17 cellular contexts compared by ENCODE assay signal in genomic region chr12:27583057-27583797, GRCh38. TPM values are rescaled to one million over a fixed set of nuclear protein-coding genes. Genes with fewer than 3 reads are reported as not detected.
A peak's percentile ranks its signal among the peaks of the same experiment; 100 is the strongest.
DNase-seq lines count a peak whose midpoint lies in the region; ATAC-seq and TF ChIP-seq lines count a peak whose summit lies in the region.
"Had no signal": no experiment of that assay in that cellular context is flagged by ENCODE, and none has a peak within 500 bp of the region (broad histone marks: within the 10 kb centered on the region; RNA-seq: fewer than 3 reads in every experiment).

No MANE protein-coding gene starts in this region.

- H3K27ac ChIP-seq in IMR-90 (ENCODE audit: insufficient read depth, low read length) (0 out of 2 replicates have a peak overlapping the region, but pooled peaks have one; percentile 32), esophagus squamous epithelium (peak overlapping the region; percentile 47 to 79 (median 61)), suprapubic skin (peak overlapping the region; percentile 42), trophoblast cell (ENCODE audit: low read depth, low read length) (no peak overlapping the region)
- H3K27ac ChIP-seq: neutrophil, RWPE1 had no signal

- no CpG with 5 or more reads among the region's 3 CpGs for WGBS in IMR-90 (ENCODE audit: extremely low coverage in 2 of 2, insufficient read length in 1 of 2), 2 experiments
- 38 to 41% methylated on average over 3 of the region's 3 CpGs for WGBS in esophagus squamous epithelium, 2 donors
- whole genome bisulfite sequencing in suprapubic skin, result 53% methylated on average over 3 of the region's 3 CpGs
- WGBS in trophoblast cell (ENCODE audit: extremely low coverage, insufficient coverage, insufficient read length), result no CpG with 5 or more reads among the region's 3 CpGs

- H2BK20ac ChIP-seq in IMR-90 (ENCODE audit: low read depth, low read length), result peak overlapping the region; percentile 91

- no peak for TF ChIP-seq EP300 in suprapubic skin (IDR thresholded peaks at IDR 0.05)

- peak overlapping the region; percentile 35; the same call in 1 of the 2 replicates for H4K5ac ChIP-seq in IMR-90 (ENCODE audit: low read depth, low read length)

- H4K20me1 ChIP-seq in IMR-90 (ENCODE audit: insufficient read depth, low read length), result 0 out of 2 replicates have a peak, but pooled peaks cover 4% of the 10 kb centered on the region

- dilution Hi-C loops in IMR-90 (cut with HindIII; ENCODE audit: low sequenced_read_pairs, unreplicated experiment), result no loop called here

- DNase-seq in IMR-90 (peak; percentile 73), esophagus squamous epithelium (lab: John Stamatoyannopoulos, UW) (no peak), left lobe of liver (ENCODE audit: low spot score) (no peak), suprapubic skin (ENCODE audit: low spot score in 2 of 2) (no peak), WTC11 (ENCODE audit: low spot score) (no peak), trophoblast cell (no peak)
- DNase-seq in NK-92 treated with Interleukin-12 subunit alpha and Interleukin-12 subunit beta, amount 100 ng/mL, for 24 hours (lab: John Stamatoyannopoulos, UW), result no peak
- DNase-seq in activated CD4-positive, alpha-beta T cell treated with anti-CD3 and anti-CD28 coated beads, Interleukin-2, amount 50 U/mL, for 4 hours, result no peak
- DNase-seq: activated CD8-positive, alpha-beta T cell treated with anti-CD3 and anti-CD28 coated beads, Interleukin-2, amount 10 ng/mL, durations not matched to agents 7 days and 5 days; activated naive CD4-positive, alpha-beta T cell treated with anti-CD3 and anti-CD28 coated beads for 36 hours; CD8-positive, alpha-beta T cell; GF-D8; NCI-H2081; NCI-H748 treated with DMSO at 0.1 percent for 48 hours had no signal

- H4K91ac ChIP-seq in IMR-90 (ENCODE audit: insufficient read depth, low read depth, low read length), result no peak overlapping the region; the same call in 1 of the 2 replicates
- H4K91ac ChIP-seq in trophoblast cell (ENCODE audit: low read depth, low read length), result no peak overlapping the region

- TF ChIP-seq POLR2A in IMR-90 (IDR thresholded peaks at IDR 0.05; ENCODE audit: low read depth, low read length) (no peak), esophagus squamous epithelium (IDR thresholded peaks at IDR 0.05) (no peak), suprapubic skin (IDR thresholded peaks at IDR 0.05) (no peak)

- CTCF ChIA-PET in IMR-90 (lab: Yijun Ruan, JAX), result no interaction called here
- CTCF ChIA-PET in WTC11 (lab: Charles Lee), result interaction anchor here (1.4 kb wide), 1 partner anchor 60 kb away, joined by 3 read pairs; no protein-coding TSS in a partner anchor

- peak; percentile 48 for ATAC-seq in IMR-90 (ENCODE audit: low read depth)
- peak; percentile 58 for ATAC-seq in left lobe of liver
- ATAC-seq in WTC11, result no peak
- ATAC-seq: activated CD8-positive, alpha-beta T cell treated with anti-CD3 and anti-CD28 coated beads, Interleukin-2, amount 10 ng/mL, durations not matched to agents 7 days and 5 days; CD8-positive, alpha-beta T cell had no signal

- H3K9ac ChIP-seq in IMR-90 (ENCODE audit: low read depth, low read length) (no peak overlapping the region), trophoblast cell (ENCODE audit: low read length) (no peak overlapping the region)

- peaks cover 14% of the 10 kb centered on the region for H3K9me1 ChIP-seq in IMR-90 (ENCODE audit: insufficient read depth, low read length)

- no peak overlapping the region for H2AK9ac ChIP-seq in IMR-90 (replicated peaks; ENCODE audit: low read depth, low read length, poor library complexity)

- no peak overlapping the region for H3K4me3 Mint-ChIP-seq in WTC11
- H3K4me3 Mint-ChIP-seq: activated CD8-positive, alpha-beta T cell treated with anti-CD3 and anti-CD28 coated beads, Interleukin-2, amount 10 ng/mL, durations not matched to agents 7 days and 5 days; activated naive CD4-positive, alpha-beta T cell treated with anti-CD3 and anti-CD28 coated beads for 36 hours; CD8-positive, alpha-beta T cell; T-helper 2 cell treated with Interferon-gamma antibody and Interleukin-4, amounts not matched to agents 5 μg/mL and 100 μg/mL, for 36 hours had no signal

- POLR2A ChIA-PET in IMR-90 (lab: Charles Lee; ENCODE audit: unreplicated experiment) (no interaction called here), WTC11 (lab: Charles Lee) (no interaction called here)

- 0 out of 3 replicates have a peak overlapping the region, but pooled peaks have one; percentile 34 for H2BK15ac ChIP-seq in IMR-90 (ENCODE audit: low read depth, low read length)

- H3K14ac ChIP-seq in IMR-90 (replicated peaks; ENCODE audit: low read depth, low read length), result peak overlapping the region; percentile 90
- H3K14ac ChIP-seq in trophoblast cell (ENCODE audit: low read length), result no peak overlapping the region

- H3K4me1 ChIP-seq in IMR-90 (ENCODE audit: control insufficient read depth, insufficient read depth, low read length) (peaks cover 8% of the 10 kb centered on the region), esophagus squamous epithelium (peaks cover 23 to 68% (median 36%) of the 10 kb centered on the region in 3 donors), suprapubic skin (peaks cover 20% of the 10 kb centered on the region), trophoblast cell (ENCODE audit: control insufficient read depth in 1 of 2, insufficient read depth in 2 of 2, low read length in 2 of 2) (no peaks in the 10 kb centered on the region)

- no peaks in the 10 kb centered on the region for H3K27me3 Mint-ChIP-seq in WTC11 (ENCODE audit: low read depth)

- H3K36me3 Mint-ChIP-seq in WTC11, result no peaks in the 10 kb centered on the region; the same call in 1 of the 2 replicates
- H3K36me3 Mint-ChIP-seq: CD8-positive, alpha-beta T cell had no signal

- no peaks in the 10 kb centered on the region for H3K4me1 Mint-ChIP-seq in WTC11

- H3K18ac ChIP-seq in IMR-90 (ENCODE audit: low read depth, low read length) (no peak overlapping the region; the same call in 1 of the 2 replicates), trophoblast cell (ENCODE audit: low read length) (no peak overlapping the region)

- BruUV-seq in IMR-90 (replicated peaks; lab: Mats Ljungman, UMichigan), result no TSS peak

- H3K27me3 ChIP-seq in IMR-90 (ENCODE audit: control insufficient read depth, insufficient read depth, low read length) (no peaks in the 10 kb centered on the region), esophagus squamous epithelium (no peaks in the 10 kb centered on the region), suprapubic skin (no peaks in the 10 kb centered on the region), trophoblast cell (ENCODE audit: insufficient read depth, low read length) (no peaks in the 10 kb centered on the region)
- H3K27me3 ChIP-seq: neutrophil had no signal

- peak overlapping the region; percentile 19 for H2BK5ac ChIP-seq in IMR-90 (ENCODE audit: low read depth, low read length, poor library complexity, severe bottlenecking)
- no peak overlapping the region for H2BK5ac ChIP-seq in trophoblast cell (ENCODE audit: low read depth, low read length, poor library complexity)

- peak overlapping the region; percentile 71; the same call in 1 of the 2 replicates for H2AK5ac ChIP-seq in IMR-90 (ENCODE audit: low read depth, low read length)
- H2AK5ac ChIP-seq in trophoblast cell (ENCODE audit: low read length), result no peak overlapping the region

- no peak for TF ChIP-seq RAD21 in IMR-90 (IDR thresholded peaks at IDR 0.05; ENCODE audit: low read length)

- H3K4me2 ChIP-seq in IMR-90 (ENCODE audit: low read depth, low read length) (peak overlapping the region; percentile 24; the same call in 1 of the 2 replicates), trophoblast cell (ENCODE audit: low read length) (no peak overlapping the region)

- no peak overlapping the region for H4K12ac ChIP-seq in trophoblast cell (ENCODE audit: low read depth, low read length)

- no peak overlapping the region for H3K56ac ChIP-seq in IMR-90 (ENCODE audit: extremely low read depth, insufficient read depth, low read length)

- in situ Hi-C loops in IMR-90 (cut with MboI; ENCODE audit: low sequenced_read_pairs), result no loop called here

- H3K36me3 ChIP-seq in IMR-90 (ENCODE audit: control insufficient read depth, insufficient read depth, low read length) (peaks cover 12% of the 10 kb centered on the region), esophagus squamous epithelium (peaks cover 0 to 16% (median 0%) of the 10 kb centered on the region in 3 donors), suprapubic skin (peaks cover 4% of the 10 kb centered on the region), trophoblast cell (ENCODE audit: control insufficient read depth in 1 of 2, insufficient read depth in 2 of 2, low read length in 2 of 2) (peaks cover 10 to 13% of the 10 kb centered on the region in 2 experiments)
- H3K36me3 ChIP-seq: neutrophil had no signal

- H3K4ac ChIP-seq in IMR-90 (ENCODE audit: low read depth, low read length), result peak overlapping the region; percentile 69; the same call in 1 of the 2 replicates
- H3K4ac ChIP-seq in trophoblast cell (ENCODE audit: low read depth, low read length), result no peak overlapping the region

- peaks cover 47 to 75% of the 10 kb centered on the region in 2 experiments for H3K79me1 ChIP-seq in IMR-90 (ENCODE audit: low read depth in 1 of 2, low read length in 2 of 2)
- H3K79me1 ChIP-seq in trophoblast cell (ENCODE audit: low read length), result no peaks in the 10 kb centered on the region

- H2BK120ac ChIP-seq in IMR-90 (ENCODE audit: low read depth, low read length) (peak overlapping the region; percentile 62), trophoblast cell (ENCODE audit: insufficient read depth, low read length, poor library complexity) (no peak overlapping the region)

- H4K8ac ChIP-seq in IMR-90 (ENCODE audit: low read depth in 2 of 2, low read length in 2 of 2), result peak overlapping the region in 1 of 2 experiments; percentile 39; a peak in 2 of 4 replicates
- H4K8ac ChIP-seq in trophoblast cell (ENCODE audit: low read depth, low read length), result no peak overlapping the region

- no peak for TF ChIP-seq CTCF in IMR-90 (conservative IDR thresholded peaks at IDR 0.05; ENCODE audit: low read depth, low read length)
- no peak for TF ChIP-seq CTCF in esophagus squamous epithelium (IDR thresholded peaks at IDR 0.05)
- TF ChIP-seq CTCF in suprapubic skin (IDR thresholded peaks at IDR 0.05), result no peak
- no peak for TF ChIP-seq CTCF in WTC11 (IDR thresholded peaks at IDR 0.05)

- no peaks in the 10 kb centered on the region for H3K9me3 Mint-ChIP-seq in WTC11
- H3K9me3 Mint-ChIP-seq: activated naive CD4-positive, alpha-beta T cell treated with anti-CD3 and anti-CD28 coated beads for 36 hours; CD8-positive, alpha-beta T cell; T-helper 2 cell treated with Interferon-gamma antibody and Interleukin-4, amounts not matched to agents 5 μg/mL and 100 μg/mL, for 36 hours had no signal

- H2BK12ac ChIP-seq in trophoblast cell (ENCODE audit: low read length), result no peak overlapping the region

- H2AFZ ChIP-seq in IMR-90 (replicated peaks; ENCODE audit: low read length, poor library complexity) (no peak overlapping the region), trophoblast cell (ENCODE audit: insufficient read depth, low read length, poor library complexity) (no peak overlapping the region)

- intact Hi-C loops in IMR-90 (cut with micrococcal nuclease) (no loop called here), esophagus squamous epithelium (cut with DNase I) (no loop called here)

- H3K27ac Mint-ChIP-seq in WTC11, result no peak overlapping the region
- H3K27ac Mint-ChIP-seq: activated CD8-positive, alpha-beta T cell treated with anti-CD3 and anti-CD28 coated beads, Interleukin-2, amount 10 ng/mL, durations not matched to agents 7 days and 5 days; activated naive CD4-positive, alpha-beta T cell treated with anti-CD3 and anti-CD28 coated beads for 36 hours; CD8-positive, alpha-beta T cell; T-helper 2 cell treated with Interferon-gamma antibody and Interleukin-4, amounts not matched to agents 5 μg/mL and 100 μg/mL, for 36 hours had no signal

- no peak overlapping the region for H3K4me3 ChIP-seq in IMR-90 (ENCODE audit: insufficient read depth, low read depth, low read length)
- no peak overlapping the region for H3K4me3 ChIP-seq in esophagus squamous epithelium
- no peak overlapping the region for H3K4me3 ChIP-seq in suprapubic skin
- H3K4me3 ChIP-seq in trophoblast cell (ENCODE audit: low read depth, low read length), result no peak overlapping the region

- no peaks in the 10 kb centered on the region for H3K9me3 ChIP-seq in IMR-90 (ENCODE audit: control insufficient read depth, insufficient read depth, low read length)
- no peaks in the 10 kb centered on the region for H3K9me3 ChIP-seq in esophagus squamous epithelium
- H3K9me3 ChIP-seq in suprapubic skin, result no peaks in the 10 kb centered on the region
- no peaks in the 10 kb centered on the region for H3K9me3 ChIP-seq in trophoblast cell (ENCODE audit: insufficient read depth, low read depth, low read length)
- H3K9me3 ChIP-seq: neutrophil had no signal

- peak overlapping the region; percentile 78; the same call in 1 of the 2 replicates for H3K23ac ChIP-seq in IMR-90 (ENCODE audit: low read depth, low read length)
- no peak overlapping the region for H3K23ac ChIP-seq in trophoblast cell (ENCODE audit: low read length)

- peaks cover 5% of the 10 kb centered on the region for H3K79me2 ChIP-seq in trophoblast cell (ENCODE audit: control insufficient read depth, insufficient read depth, low read length, poor library complexity)

RNA-seq across cellular contexts. Expression of gene PPFIBP1, which starts 59.2 kb away (rescaled TPM):
- total RNA-seq in IMR-90 (2012; rRNA removed) (72.2 and 78.6 TPM in 2 replicates), esophagus squamous epithelium (10 to 100 TPM; 41.9 to 62.6 (median 46.7) TPM), left lobe of liver (34.9 TPM), suprapubic skin (100 to 1,000 TPM in 1 of 4 donors, 10 to 100 TPM in 3; 48.6 to 148 (median 74.8) TPM), WTC11 (2021) (22.3 to 28.7 TPM (median 27.7 TPM) in 3 replicates)
- 27.5 and 30.4 TPM in 2 replicates for polyA plus RNA-seq in IMR-90 (2012; rRNA removed)
- polyA plus RNA-seq in IMR-90 (2012; cell fraction: cytosol; rRNA removed), result 6.9 and 9.1 TPM in 2 replicates
- polyA plus RNA-seq in IMR-90 (2012; cell fraction: nucleus; rRNA removed; ENCODE audit: low replicate concordance), result 14.5 and 64.6 TPM in 2 replicates
- 104 and 107 TPM in 2 replicates for polyA plus RNA-seq in trophoblast cell (2013)
